15 cellular contexts compared by ENCODE assay signal in genomic region chr2:239337122-239337876, GRCh38.
DNase-seq lines count a peak whose midpoint lies in the region; ATAC-seq and TF ChIP-seq lines count a peak whose summit lies in the region.
"Had no signal": no experiment of that assay in that cellular context is flagged by ENCODE, and none has a peak within 500 bp of the region (broad histone marks: within the 10 kb centered on the region; RNA-seq: fewer than 3 reads in every experiment).

No MANE protein-coding gene starts in this region.

- peak overlapping the region; percentile 54 for H2BK5ac ChIP-seq in IMR-90 (ENCODE audit: low read depth, low read length, poor library complexity, severe bottlenecking)

- peak overlapping the region; percentile 71 for H3K27ac ChIP-seq in IMR-90 (ENCODE audit: insufficient read depth, low read length)
- H3K27ac ChIP-seq in cingulate gyrus (ENCODE audit: low read depth, low read length): peak overlapping the region; percentile 65
- H3K27ac ChIP-seq in stomach: peak overlapping the region in 4 of 5 donors; percentile 33 to 72 (median 52)
- H3K27ac ChIP-seq: hepatocyte, thoracic aorta had no signal

- H3K14ac ChIP-seq in IMR-90 (replicated peaks; ENCODE audit: low read depth, low read length): peak overlapping the region; percentile 23

- H4K91ac ChIP-seq in IMR-90 (ENCODE audit: insufficient read depth, low read depth, low read length): peak overlapping the region; percentile 70

- H2BK15ac ChIP-seq in IMR-90 (ENCODE audit: low read depth, low read length): 0 out of 3 replicates have a peak overlapping the region, but pooled peaks have one; percentile 31

- H3K9ac ChIP-seq in IMR-90 (ENCODE audit: low read depth, low read length): no peak overlapping the region

- H2AK5ac ChIP-seq in IMR-90 (ENCODE audit: low read depth, low read length): peak overlapping the region; percentile 54; the same call in 1 of the 2 replicates

- H3K4me1 ChIP-seq in IMR-90 (ENCODE audit: control insufficient read depth, insufficient read depth, low read length): peaks cover 14% of the 10 kb centered on the region
- H3K4me1 ChIP-seq in stomach: peaks cover 0 to 33% (median 14%) of the 10 kb centered on the region in 4 donors

- peak overlapping the region; percentile 48 for H3K4me2 ChIP-seq in IMR-90 (ENCODE audit: low read depth, low read length)
- H3K4me2 ChIP-seq: hepatocyte had no signal

- no peak for TF ChIP-seq RAD21 in IMR-90 (IDR thresholded peaks at IDR 0.05; ENCODE audit: low read length)

- H3K27me3 ChIP-seq in IMR-90 (ENCODE audit: control insufficient read depth, insufficient read depth, low read length) (no peaks in the 10 kb centered on the region), stomach (no peaks in the 10 kb centered on the region)
- H3K27me3 ChIP-seq: hepatocyte had no signal

- peak overlapping the region; percentile 77 for H3K4ac ChIP-seq in IMR-90 (ENCODE audit: low read depth, low read length)

- H3K4me3 ChIP-seq in IMR-90 (ENCODE audit: insufficient read depth, low read depth, low read length) (no peak overlapping the region), stomach (no peak overlapping the region)
- H3K4me3 ChIP-seq: hepatocyte, thoracic aorta had no signal

- peak overlapping the region; percentile 37 to 49 for H4K8ac ChIP-seq in IMR-90 (ENCODE audit: low read depth in 2 of 2, low read length in 2 of 2)

- dilution Hi-C loops in IMR-90 (cut with HindIII; ENCODE audit: low sequenced_read_pairs, unreplicated experiment): no loop called here

- peak overlapping the region; percentile 36 for H3K18ac ChIP-seq in IMR-90 (ENCODE audit: low read depth, low read length)

- DNase-seq in IMR-90: no peak
- DNase-seq in left colon: peak in 1 of 2 donors; percentile 31
- DNase-seq in stomach: no peak
- no peak for DNase-seq in ecto neural progenitor cell (ENCODE audit: low spot score)
- DNase-seq: amniotic stem cell; MM.1S; naive thymus-derived CD8-positive, alpha-beta T cell; NCI-H748 treated with DMSO at 0.1 percent for 48 hours had no signal

- TF ChIP-seq EP300 in stomach (IDR thresholded peaks at IDR 0.05): no peak

- POLR2A ChIA-PET in IMR-90 (lab: Charles Lee; ENCODE audit: unreplicated experiment): no interaction called here

- peak overlapping the region; percentile 72 for H2BK120ac ChIP-seq in IMR-90 (ENCODE audit: low read depth, low read length)

- H3K9me3 ChIP-seq in IMR-90 (ENCODE audit: control insufficient read depth, insufficient read depth, low read length): no peaks in the 10 kb centered on the region
- peaks cover 0 to 4% (median 0%) of the 10 kb centered on the region in 4 donors for H3K9me3 ChIP-seq in stomach
- H3K9me3 ChIP-seq: thoracic aorta had no signal

- TF ChIP-seq CTCF in IMR-90 (conservative IDR thresholded peaks at IDR 0.05; ENCODE audit: low read depth, low read length): no peak
- TF ChIP-seq CTCF in stomach (IDR thresholded peaks at IDR 0.05): no peak

- no peaks in the 10 kb centered on the region for H4K20me1 ChIP-seq in IMR-90 (ENCODE audit: insufficient read depth, low read length)

- H2AK9ac ChIP-seq in IMR-90 (replicated peaks; ENCODE audit: low read depth, low read length, poor library complexity): peak overlapping the region; percentile 80

- peak; percentile 45 for ATAC-seq in IMR-90 (ENCODE audit: low read depth)
- ATAC-seq in left colon: peak; percentile 31
- no peak for ATAC-seq in HG03460 (IDR thresholded peaks at IDR 0.05; ENCODE audit: unreplicated experiment)
- ATAC-seq in HG02571 (IDR thresholded peaks at IDR 0.05; ENCODE audit: unreplicated experiment): no peak
- ATAC-seq in HG02623 (IDR thresholded peaks at IDR 0.05; ENCODE audit: unreplicated experiment): no peak
- ATAC-seq: naive thymus-derived CD8-positive, alpha-beta T cell; Panc1 had no signal

- peak overlapping the region; percentile 74; the same call in 1 of the 2 replicates for H2BK20ac ChIP-seq in IMR-90 (ENCODE audit: low read depth, low read length)

- BruUV-seq in IMR-90 (replicated peaks; lab: Mats Ljungman, UMichigan): no TSS peak

- peaks cover 32 to 42% of the 10 kb centered on the region in 2 experiments for H3K79me1 ChIP-seq in IMR-90 (ENCODE audit: low read depth in 1 of 2, low read length in 2 of 2)

- H4K5ac ChIP-seq in IMR-90 (ENCODE audit: low read depth, low read length): peak overlapping the region; percentile 39

- WGBS in IMR-90 (ENCODE audit: extremely low coverage in 2 of 2, insufficient read length in 1 of 2), 2 experiments: 43% methylated on average over 12 of the region's 28 CpGs; no CpG with 5 or more reads in 1 of the 2 experiments
- WGBS in stomach, 5 donors: 70 to 80% (median 73%) methylated on average over 28 of the region's 28 CpGs

- peak overlapping the region; percentile 38 for H2AFZ ChIP-seq in IMR-90 (replicated peaks; ENCODE audit: low read length, poor library complexity)
- H2AFZ ChIP-seq: hepatocyte had no signal

- no peaks in the 10 kb centered on the region for H3K36me3 ChIP-seq in IMR-90 (ENCODE audit: control insufficient read depth, insufficient read depth, low read length)
- H3K36me3 ChIP-seq in stomach: no peaks in the 10 kb centered on the region
- H3K36me3 ChIP-seq: thoracic aorta had no signal

- in situ Hi-C loops in IMR-90 (cut with MboI; ENCODE audit: low sequenced_read_pairs): no loop called here

- 0 out of 2 replicates have a peak overlapping the region, but pooled peaks have one; percentile 14 for H3K56ac ChIP-seq in IMR-90 (ENCODE audit: extremely low read depth, insufficient read depth, low read length)

- peak overlapping the region; percentile 39 for H3K23ac ChIP-seq in IMR-90 (ENCODE audit: low read depth, low read length)

- CTCF ChIA-PET in IMR-90 (lab: Yijun Ruan, JAX): interaction anchor here (0.6 kb wide), 1 partner anchor 34 kb away, joined by 3 read pairs; no protein-coding TSS in a partner anchor

- intact Hi-C loops in IMR-90 (cut with micrococcal nuclease): no loop called here
- intact Hi-C loops in left colon (cut with DNase I, micrococcal nuclease): no loop called here
- intact Hi-C loops in stomach (cut with DNase I; ENCODE audit: low total_unique reads): no loop called here

- no peak for TF ChIP-seq POLR2A in IMR-90 (IDR thresholded peaks at IDR 0.05; ENCODE audit: low read depth, low read length)
- TF ChIP-seq POLR2A in stomach (IDR thresholded peaks at IDR 0.05): no peak

- peaks cover 19% of the 10 kb centered on the region; the same call in 1 of the 2 replicates for H3K9me1 ChIP-seq in IMR-90 (ENCODE audit: insufficient read depth, low read length)

TF ChIP-seq in IMR-90, 13 proteins besides CTCF, POLR2A, EP300 and RAD21:
- TF ChIP-seq USF2 (IDR thresholded peaks at IDR 0.05; ENCODE audit: low read depth, low read length) (no peak), CEBPB (IDR thresholded peaks at IDR 0.05; ENCODE audit: low read depth, low read length) (no peak), RFX5 (IDR thresholded peaks at IDR 0.05; ENCODE audit: low read depth, low read length) (no peak), BHLHE40 (IDR thresholded peaks at IDR 0.05; ENCODE audit: low read depth, low read length) (no peak), CHD1 (IDR thresholded peaks at IDR 0.05; ENCODE audit: low read depth, low read length) (no peak), FOS (IDR thresholded peaks at IDR 0.05; ENCODE audit: low read depth, low read length) (no peak), SMC3 (IDR thresholded peaks at IDR 0.05; ENCODE audit: low read depth, low read length) (no peak), NFE2L2 (IDR thresholded peaks at IDR 0.05; ENCODE audit: low read depth, low read length) (no peak), MXI1 (IDR thresholded peaks at IDR 0.05; ENCODE audit: borderline replicate concordance, low read depth, low read length) (no peak), MAFK (IDR thresholded peaks at IDR 0.05; ENCODE audit: low read depth, low read length) (no peak), ELK1 (IDR thresholded peaks at IDR 0.05; ENCODE audit: borderline replicate concordance, low read depth, low read length) (no peak), MAZ (IDR thresholded peaks at IDR 0.05; ENCODE audit: borderline replicate concordance, low read depth, low read length) (no peak), RCOR1 (IDR thresholded peaks at IDR 0.05; ENCODE audit: insufficient replicate concordance, low read length) (no peak)

Comparison
In these comparisons a context has a peak if more than half of its experiments do, and no peak if none do; other contexts are left out.
1. ATAC-seq: peak in IMR-90 (single experiment) and left colon (single experiment); none in HG03460 (single experiment), HG02571 (single experiment) and HG02623 (single experiment).
2. Peak in every context shown above with its lines, with median percentiles within 50 percentile points of each other: H3K27ac ChIP-seq.